Comparison of ENCODE assay signal across 1 cellular context in the genomic region with DNA sequence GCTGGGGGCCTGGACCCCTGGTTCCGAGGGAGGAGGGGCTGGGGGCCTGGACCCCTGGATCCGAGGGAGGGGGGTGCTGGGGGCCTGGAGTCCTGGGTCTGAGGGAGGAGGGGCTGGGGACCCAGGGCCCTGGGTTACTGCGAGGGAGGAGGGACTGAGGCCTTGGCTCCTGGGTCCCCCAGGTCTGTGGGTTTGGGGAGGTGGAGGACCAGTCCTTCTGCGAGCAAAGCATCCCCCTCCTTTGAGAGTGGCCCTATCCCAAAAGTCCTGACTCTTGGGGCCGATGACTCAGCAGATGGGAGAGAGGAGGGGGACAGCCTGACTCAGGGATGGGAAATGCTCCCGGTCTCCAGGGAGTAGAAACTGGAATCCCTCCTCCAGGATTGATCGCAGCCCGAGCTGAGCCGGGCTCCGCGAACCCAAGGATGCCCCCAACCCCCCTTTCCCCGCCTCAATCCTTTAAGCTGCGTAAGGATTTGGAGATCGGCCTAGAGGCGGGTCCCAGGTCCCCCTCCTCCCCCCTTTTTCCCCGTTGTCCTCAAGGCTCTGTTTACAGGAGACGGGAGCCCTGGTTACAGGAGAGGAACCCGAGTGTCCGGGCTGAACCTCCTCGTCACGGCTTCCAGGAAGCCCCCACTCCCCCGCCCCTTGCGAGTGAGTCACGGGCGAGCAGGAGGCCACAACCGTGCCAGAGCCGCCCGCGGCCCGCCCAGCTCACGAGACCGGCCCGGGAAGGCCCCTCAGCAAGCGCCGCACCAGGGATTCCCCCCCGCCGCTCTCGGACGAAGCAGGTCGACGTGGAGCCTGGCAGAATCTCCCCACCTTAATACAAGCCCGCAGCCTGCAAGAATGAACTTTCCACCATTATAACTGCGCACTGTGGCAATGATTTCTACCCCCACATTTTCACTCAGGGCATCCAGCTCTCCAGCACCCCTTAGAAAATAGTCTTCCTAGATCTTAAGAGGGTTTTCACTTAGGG.
TF ChIP-seq lines count a peak whose summit lies in the region.

No MANE protein-coding gene starts in this region.

TF ChIP-seq in H1, 55 proteins besides CTCF, POLR2A, EP300 and RAD21:
- TF ChIP-seq TCF12 (IDR thresholded peaks at IDR 0.05; ENCODE audit: low read depth, low read length) (0 out of 2 replicates have a peak, but pooled peaks have one; percentile 38), ZNF274 (IDR thresholded peaks at IDR 0.05; ENCODE audit: borderline replicate concordance, extremely low read depth, low read length) (no peak), CTBP2 (IDR thresholded peaks at IDR 0.05; ENCODE audit: borderline replicate concordance, insufficient read depth, insufficient read length, low read length) (no peak), SRF (IDR thresholded peaks at IDR 0.05; ENCODE audit: low read depth, low read length) (no peak), HDAC6 (IDR thresholded peaks at IDR 0.05; ENCODE audit: low read depth, low read length) (no peak), PHF8 (conservative IDR thresholded peaks at IDR 0.05; ENCODE audit: low read depth, low read length) (peak; percentile 46; the same call in 1 of the 2 replicates), GABPA (IDR thresholded peaks at IDR 0.05; ENCODE audit: borderline replicate concordance, insufficient read depth, low read length) (no peak), KDM1A (IDR thresholded peaks at IDR 0.05; ENCODE audit: borderline replicate concordance, low read length) (0 out of 2 replicates have a peak, but pooled peaks have one; percentile 15), POLR2AphosphoS5 (IDR thresholded peaks at IDR 0.05; ENCODE audit: low read depth, low read length) (peak; percentile 67; the same call in 1 of the 2 replicates), BACH1 (IDR thresholded peaks at IDR 0.05; ENCODE audit: low read length) (peak; percentile 99), CHD1 (IDR thresholded peaks at IDR 0.05; ENCODE audit: low read depth, low read length) (no peak), ASH2L (IDR thresholded peaks at IDR 0.05; ENCODE audit: low read length) (peak; percentile 24), TAF1 (IDR thresholded peaks at IDR 0.05; ENCODE audit: low read depth, low read length) (peak; percentile 77), MAFK (IDR thresholded peaks at IDR 0.05; ENCODE audit: low read depth, low read length) (peak; percentile 95), TAF7 (optimal IDR thresholded peaks at IDR 0.05; ENCODE audit: borderline replicate concordance, low read depth, low read length) (peak; percentile 48), SP1 (IDR thresholded peaks at IDR 0.05; ENCODE audit: low read depth, low read length) (peak; percentile 87), KDM5A (IDR thresholded peaks at IDR 0.05; ENCODE audit: low read length) (no peak), BCL11A (IDR thresholded peaks at IDR 0.05; ENCODE audit: low read depth in 2 of 2, low read length in 2 of 2) (no peak), SP2 (IDR thresholded peaks at IDR 0.05; ENCODE audit: low read length) (no peak), RNF2 (IDR thresholded peaks at IDR 0.05; ENCODE audit: borderline replicate concordance, low read depth, low read length, missing control alignments, poor library complexity, severe bottlenecking) (no peak), CHD2 (IDR thresholded peaks at IDR 0.05; ENCODE audit: low read length) (no peak), JUND (IDR thresholded peaks at IDR 0.05; ENCODE audit: low read length) (peak; percentile 74), FOSL1 (IDR thresholded peaks at IDR 0.05; ENCODE audit: insufficient read depth, low read depth, low read length) (no peak), TBP (IDR thresholded peaks at IDR 0.05; ENCODE audit: low read depth, low read length) (peak; percentile 64), SP4 (IDR thresholded peaks at IDR 0.05; ENCODE audit: low read length) (peak; percentile 63), SUZ12 (IDR thresholded peaks at IDR 0.05; ENCODE audit: low read length) (no peak)
- TF ChIP-seq, protein P1, sequence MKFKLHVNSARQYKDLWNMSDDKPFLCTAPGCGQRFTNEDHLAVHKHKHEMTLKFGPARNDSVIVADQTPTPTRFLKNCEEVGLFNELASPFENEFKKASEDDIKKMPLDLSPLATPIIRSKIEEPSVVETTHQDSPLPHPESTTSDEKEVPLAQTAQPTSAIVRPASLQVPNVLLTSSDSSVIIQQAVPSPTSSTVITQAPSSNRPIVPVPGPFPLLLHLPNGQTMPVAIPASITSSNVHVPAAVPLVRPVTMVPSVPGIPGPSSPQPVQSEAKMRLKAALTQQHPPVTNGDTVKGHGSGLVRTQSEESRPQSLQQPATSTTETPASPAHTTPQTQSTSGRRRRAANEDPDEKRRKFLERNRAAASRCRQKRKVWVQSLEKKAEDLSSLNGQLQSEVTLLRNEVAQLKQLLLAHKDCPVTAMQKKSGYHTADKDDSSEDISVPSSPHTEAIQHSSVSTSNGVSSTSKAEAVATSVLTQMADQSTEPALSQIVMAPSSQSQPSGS (IDR thresholded peaks at IDR 0.05; ENCODE audit: low read length): no peak
- TF ChIP-seq, protein P2, sequence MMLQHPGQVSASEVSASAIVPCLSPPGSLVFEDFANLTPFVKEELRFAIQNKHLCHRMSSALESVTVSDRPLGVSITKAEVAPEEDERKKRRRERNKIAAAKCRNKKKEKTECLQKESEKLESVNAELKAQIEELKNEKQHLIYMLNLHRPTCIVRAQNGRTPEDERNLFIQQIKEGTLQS (IDR thresholded peaks at IDR 0.05; ENCODE audit: insufficient read depth, low read depth, low read length): no peak
